In the genomic region with DNA sequence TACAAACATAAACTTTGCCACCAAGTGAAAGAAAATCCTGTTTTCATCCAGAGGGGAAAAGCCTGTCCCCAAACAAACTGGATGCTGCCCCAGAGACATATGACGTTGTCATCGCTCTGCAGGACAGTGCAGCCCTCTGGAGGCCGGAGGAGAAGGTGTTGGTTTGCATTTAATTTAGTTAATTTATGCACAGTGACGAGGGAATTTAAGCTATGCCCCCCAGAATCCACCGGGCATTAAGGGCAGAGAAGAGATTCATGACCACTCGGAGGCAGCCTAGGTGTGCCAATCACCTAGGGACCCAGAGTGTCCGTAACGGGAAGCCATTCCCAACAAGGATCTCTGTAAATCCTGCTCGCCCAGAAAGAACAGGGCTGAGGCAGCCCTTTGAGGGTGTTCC, we compare ENCODE assay signal across 9 cellular contexts. TPM values are rescaled to one million over a fixed set of nuclear protein-coding genes. Genes with fewer than 3 reads are reported as not detected.
DNase-seq lines count a peak whose midpoint lies in the region; ATAC-seq and TF ChIP-seq lines count a peak whose summit lies in the region.
"Had no signal": no experiment of that assay in that cellular context is flagged by ENCODE, and none has a peak within 500 bp of the region (broad histone marks: within the 10 kb centered on the region; RNA-seq: fewer than 3 reads in every experiment).

No MANE protein-coding gene starts in this region.

- WGBS in suprapubic skin: 37% methylated on average over 9 of the region's 9 CpGs

- no peak for TF ChIP-seq POLR2A in suprapubic skin (IDR thresholded peaks at IDR 0.05)

- no peaks in the 10 kb centered on the region for H3K9me3 Mint-ChIP-seq in activated CD4-positive, alpha-beta T cell treated with anti-CD3 and anti-CD28 coated beads for 36 hours (ENCODE audit: low read depth)
- H3K9me3 Mint-ChIP-seq: dendritic cell treated with granulocyte-macrophage colony-stimulating factor and Interleukin-4, amounts not matched to agents 40 ng/mL and 50 ng/mL, for 4 days had no signal

- POLR2A ChIA-PET in activated CD4-positive, alpha-beta T cell treated with anti-CD3 and anti-CD28 coated beads for 36 hours (lab: Charles Lee): no interaction called here

- no peaks in the 10 kb centered on the region for H3K9me3 ChIP-seq in suprapubic skin

- no peaks in the 10 kb centered on the region for H3K36me3 ChIP-seq in suprapubic skin

- no peak overlapping the region for H3K4me3 Mint-ChIP-seq in activated CD4-positive, alpha-beta T cell treated with anti-CD3 and anti-CD28 coated beads for 36 hours
- H3K4me3 Mint-ChIP-seq: dendritic cell treated with granulocyte-macrophage colony-stimulating factor and Interleukin-4, amounts not matched to agents 40 ng/mL and 50 ng/mL, for 4 days had no signal

- H3K27ac Mint-ChIP-seq in activated CD4-positive, alpha-beta T cell treated with anti-CD3 and anti-CD28 coated beads for 36 hours: no peak overlapping the region
- H3K27ac Mint-ChIP-seq: dendritic cell treated with granulocyte-macrophage colony-stimulating factor and Interleukin-4, amounts not matched to agents 40 ng/mL and 50 ng/mL, for 4 days had no signal

- H3K4me1 Mint-ChIP-seq in activated CD4-positive, alpha-beta T cell treated with anti-CD3 and anti-CD28 coated beads for 36 hours: peaks cover 4% of the 10 kb centered on the region

- H3K27me3 ChIP-seq in suprapubic skin: no peaks in the 10 kb centered on the region

- ATAC-seq in HG02798 (IDR thresholded peaks at IDR 0.05; ENCODE audit: poor library complexity, unreplicated experiment) (peak; percentile 65), GM18511 (IDR thresholded peaks at IDR 0.05; ENCODE audit: unreplicated experiment) (no peak)
- ATAC-seq in activated CD4-positive, alpha-beta T cell treated with anti-CD3 and anti-CD28 coated beads for 36 hours: no peak

- H3K4me1 ChIP-seq in suprapubic skin: peaks cover 19% of the 10 kb centered on the region

- DNase-seq in AG20443 (ENCODE audit: low spot score) (peak; percentile 72), anterior cingulate cortex (lab: John Stamatoyannopoulos, UW) (peak in 34 of 58 donors; percentile 8 to 60 (median 30)), iPS-NIHi7 (ENCODE audit: extremely low spot score) (peak; percentile 61), suprapubic skin (ENCODE audit: low spot score in 2 of 2) (no peak)
- DNase-seq in activated CD4-positive, alpha-beta T cell treated with anti-CD3 and anti-CD28 coated beads for 36 hours: no peak
- no peak for DNase-seq in activated naive CD4-positive, alpha-beta T cell (lab: John Stamatoyannopoulos, UW)

- no peak overlapping the region for H3K27ac ChIP-seq in suprapubic skin

- TF ChIP-seq CTCF in suprapubic skin (IDR thresholded peaks at IDR 0.05): peak in 1 of 2 donors; percentile 22

- no peaks in the 10 kb centered on the region for H3K27me3 Mint-ChIP-seq in activated CD4-positive, alpha-beta T cell treated with anti-CD3 and anti-CD28 coated beads for 36 hours

- no peak for TF ChIP-seq EP300 in suprapubic skin (IDR thresholded peaks at IDR 0.05)

- intact Hi-C loops in activated CD4-positive, alpha-beta T cell treated with anti-CD3 and anti-CD28 coated beads for 36 hours (cut with DNase I, micrococcal nuclease): no loop called here

- no peaks in the 10 kb centered on the region for H3K36me3 Mint-ChIP-seq in activated CD4-positive, alpha-beta T cell treated with anti-CD3 and anti-CD28 coated beads for 36 hours (ENCODE audit: low read depth)

- CTCF ChIA-PET in activated CD4-positive, alpha-beta T cell treated with anti-CD3 and anti-CD28 coated beads for 36 hours (lab: Charles Lee): interaction anchor here (0.7 to 0.8 kb wide), 2 partner anchors 14 to 73 kb away, joined by 3 to 4 read pairs; no protein-coding TSS in a partner anchor

- H3K4me3 ChIP-seq in suprapubic skin: peak overlapping the region; percentile 29

RNA-seq across cellular contexts. Expression of gene NINL, which starts 45.1 kb away (rescaled TPM):
- total RNA-seq in suprapubic skin: 1 to 10 TPM; 2.0 to 6.9 (median 2.6) TPM
- 1 to 10 TPM; 3.3 to 4.1 TPM for total RNA-seq in activated CD4-positive, alpha-beta T cell treated with anti-CD3 and anti-CD28 coated beads for 36 hours

Comparison
In these comparisons a context has a peak if more than half of its experiments do, and no peak if none do; other contexts are left out.
1. DNase-seq: peak in AG20443 (single experiment), anterior cingulate cortex (34 of 58) and iPS-NIHi7 (single experiment); none in suprapubic skin (0 of 2), activated CD4-positive, alpha-beta T cell treated with anti-CD3 and anti-CD28 coated beads for 36 hours (single experiment) and activated naive CD4-positive, alpha-beta T cell (0 of 4).